Comparison of ENCODE assay signal across 1 cellular context in the genomic region with DNA sequence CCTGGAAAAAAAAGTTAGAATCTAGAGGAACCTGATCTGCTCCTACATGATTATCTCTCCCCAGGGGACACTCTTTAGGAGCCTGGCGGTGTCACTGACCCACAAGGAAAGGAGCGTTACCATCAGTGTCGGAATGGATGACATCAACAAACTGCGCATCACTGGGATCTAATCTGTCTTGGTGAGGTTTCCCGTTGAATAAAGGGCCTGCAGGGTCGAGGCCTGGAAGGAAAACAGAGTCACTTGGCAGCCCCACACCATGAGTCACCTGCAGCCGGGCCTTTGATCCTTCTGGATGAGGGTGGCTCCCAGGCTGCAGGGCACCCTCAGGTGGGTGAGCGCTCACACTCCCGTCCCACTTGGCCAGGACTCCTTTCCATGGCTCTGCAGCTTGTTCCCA.
TF ChIP-seq lines count a peak whose summit lies in the region.

No MANE protein-coding gene starts in this region.

TF ChIP-seq in K562, 482 proteins besides CTCF, POLR2A, EP300 and RAD21:
- TF ChIP-seq RFX5 (IDR thresholded peaks at IDR 0.05; ENCODE audit: low read depth, low read length) (no peak), ZFX (CRISPR knock-in tag; IDR thresholded peaks at IDR 0.05) (peak; percentile 34; the same call in 1 of the 2 replicates), ATF7 (IDR thresholded peaks at IDR 0.05) (peak; percentile 32; the same call in 1 of the 2 replicates), CREM (IDR thresholded peaks at IDR 0.05; ENCODE audit: low read depth) (peak; percentile 75), FOS (IDR thresholded peaks at IDR 0.05; ENCODE audit: extremely low read depth, insufficient read length) (no peak)
- TF ChIP-seq, protein P1, sequence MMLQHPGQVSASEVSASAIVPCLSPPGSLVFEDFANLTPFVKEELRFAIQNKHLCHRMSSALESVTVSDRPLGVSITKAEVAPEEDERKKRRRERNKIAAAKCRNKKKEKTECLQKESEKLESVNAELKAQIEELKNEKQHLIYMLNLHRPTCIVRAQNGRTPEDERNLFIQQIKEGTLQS (IDR thresholded peaks at IDR 0.05): peak; percentile 34; the same call in 1 of the 2 replicates
- TF ChIP-seq, protein P1 (CRISPR knock-in tag; conservative IDR thresholded peaks at IDR 0.05): no peak
- TF ChIP-seq, protein P2, sequence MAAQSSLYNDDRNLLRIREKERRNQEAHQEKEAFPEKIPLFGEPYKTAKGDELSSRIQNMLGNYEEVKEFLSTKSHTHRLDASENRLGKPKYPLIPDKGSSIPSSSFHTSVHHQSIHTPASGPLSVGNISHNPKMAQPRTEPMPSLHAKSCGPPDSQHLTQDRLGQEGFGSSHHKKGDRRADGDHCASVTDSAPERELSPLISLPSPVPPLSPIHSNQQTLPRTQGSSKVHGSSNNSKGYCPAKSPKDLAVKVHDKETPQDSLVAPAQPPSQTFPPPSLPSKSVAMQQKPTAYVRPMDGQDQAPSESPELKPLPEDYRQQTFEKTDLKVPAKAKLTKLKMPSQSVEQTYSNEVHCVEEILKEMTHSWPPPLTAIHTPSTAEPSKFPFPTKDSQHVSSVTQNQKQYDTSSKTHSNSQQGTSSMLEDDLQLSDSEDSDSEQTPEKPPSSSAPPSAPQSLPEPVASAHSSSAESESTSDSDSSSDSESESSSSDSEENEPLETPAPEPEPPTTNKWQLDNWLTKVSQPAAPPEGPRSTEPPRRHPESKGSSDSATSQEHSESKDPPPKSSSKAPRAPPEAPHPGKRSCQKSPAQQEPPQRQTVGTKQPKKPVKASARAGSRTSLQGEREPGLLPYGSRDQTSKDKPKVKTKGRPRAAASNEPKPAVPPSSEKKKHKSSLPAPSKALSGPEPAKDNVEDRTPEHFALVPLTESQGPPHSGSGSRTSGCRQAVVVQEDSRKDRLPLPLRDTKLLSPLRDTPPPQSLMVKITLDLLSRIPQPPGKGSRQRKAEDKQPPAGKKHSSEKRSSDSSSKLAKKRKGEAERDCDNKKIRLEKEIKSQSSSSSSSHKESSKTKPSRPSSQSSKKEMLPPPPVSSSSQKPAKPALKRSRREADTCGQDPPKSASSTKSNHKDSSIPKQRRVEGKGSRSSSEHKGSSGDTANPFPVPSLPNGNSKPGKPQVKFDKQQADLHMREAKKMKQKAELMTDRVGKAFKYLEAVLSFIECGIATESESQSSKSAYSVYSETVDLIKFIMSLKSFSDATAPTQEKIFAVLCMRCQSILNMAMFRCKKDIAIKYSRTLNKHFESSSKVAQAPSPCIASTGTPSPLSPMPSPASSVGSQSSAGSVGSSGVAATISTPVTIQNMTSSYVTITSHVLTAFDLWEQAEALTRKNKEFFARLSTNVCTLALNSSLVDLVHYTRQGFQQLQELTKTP (IDR thresholded peaks at IDR 0.05; ENCODE audit: low read depth in 1 of 2, partially characterized antibody in 2 of 2): no peak
TF ChIP-seq in K562: peak in this region for 4.
